9 cellular contexts compared by ENCODE assay signal in genomic region chr5:56155992-56156584, GRCh38.
DNase-seq lines count a peak whose midpoint lies in the region; ATAC-seq and TF ChIP-seq lines count a peak whose summit lies in the region.
"Had no signal": no experiment of that assay in that cellular context is flagged by ENCODE, and none has a peak within 500 bp of the region (broad histone marks: within the 10 kb centered on the region; RNA-seq: fewer than 3 reads in every experiment).

No MANE protein-coding gene starts in this region.

- no peak overlapping the region for H3K9ac ChIP-seq in colonic mucosa (ENCODE audit: low read depth in 2 of 2, low read length in 2 of 2)

- H3K4me1 ChIP-seq in colonic mucosa = no peaks in the 10 kb centered on the region
- peaks cover 35 to 98% (median 69%) of the 10 kb centered on the region in 6 donors for H3K4me1 ChIP-seq in spleen
- H3K4me1 ChIP-seq in tibial nerve = peaks cover 0 to 17% (median 2%) of the 10 kb centered on the region in 4 donors

- TF ChIP-seq CTCF in colonic mucosa (IDR thresholded peaks at IDR 0.05) (no peak), spleen (IDR thresholded peaks at IDR 0.05 in 8 of 11, conservative IDR thresholded peaks at IDR 0.05 in 3 of 11) (no peak), tibial nerve (IDR thresholded peaks at IDR 0.05) (no peak)

- H3K9me3 ChIP-seq in colonic mucosa = no peaks in the 10 kb centered on the region
- no peaks in the 10 kb centered on the region for H3K9me3 ChIP-seq in spleen
- H3K9me3 ChIP-seq in tibial nerve = no peaks in the 10 kb centered on the region

- H3K4me3 ChIP-seq in colonic mucosa = no peak overlapping the region
- H3K4me3 ChIP-seq in spleen = no peak overlapping the region
- no peak overlapping the region for H3K4me3 ChIP-seq in tibial nerve

- ATAC-seq in activated CD4-positive, CD25-positive, alpha-beta regulatory T cell treated with anti-CD3 and anti-CD28 coated beads, Interleukin-2, amount 50 U/mL, for 24 hours = peak; percentile 9 to 12
- ATAC-seq in HG03457 (IDR thresholded peaks at IDR 0.05; ENCODE audit: unreplicated experiment) = peak; percentile 6
- ATAC-seq: Panc1 had no signal

- intact Hi-C loops in colonic mucosa (cut with DNase I) (no loop called here), spleen (cut with DNase I; ENCODE audit: low total_unique reads) (no loop called here)

- no peak for DNase-seq in activated CD4-positive, CD25-positive, alpha-beta regulatory T cell (lab: John Stamatoyannopoulos, UW)
- DNase-seq in colonic mucosa (no peak), spleen (no peak), A172 (ENCODE audit: low spot score) (no peak), tibial nerve (ENCODE audit: low spot score in 2 of 2) (no peak), NCI-H748 treated with DMSO at 0.1 percent for 48 hours (lab: John Stamatoyannopoulos, UW) (no peak)

- TF ChIP-seq POLR2A in spleen (IDR thresholded peaks at IDR 0.05) (no peak), tibial nerve (IDR thresholded peaks at IDR 0.05) (no peak)

- WGBS in spleen, 5 donors = 32 to 64% (median 51%) methylated on average over 4 of the region's 4 CpGs
- WGBS in tibial nerve, 2 donors = 79 to 87% methylated on average over 4 of the region's 4 CpGs

- H3K36me3 ChIP-seq in colonic mucosa (no peaks in the 10 kb centered on the region), spleen (no peaks in the 10 kb centered on the region), tibial nerve (no peaks in the 10 kb centered on the region)

- peak in 1 of 2 donors; percentile 61 for TF ChIP-seq EP300 in tibial nerve (IDR thresholded peaks at IDR 0.05)

- H3K27ac ChIP-seq in colonic mucosa = peak overlapping the region; percentile 37
- H3K27ac ChIP-seq in spleen = peak overlapping the region; percentile 53 to 85 (median 78)
- H3K27ac ChIP-seq in tibial nerve = peak overlapping the region in 1 of 4 donors; percentile 55

- H3K27me3 ChIP-seq in colonic mucosa = no peaks in the 10 kb centered on the region
- H3K27me3 ChIP-seq in spleen (replicated peaks in 1 of 7) = no peaks in the 10 kb centered on the region
- no peaks in the 10 kb centered on the region for H3K27me3 ChIP-seq in tibial nerve
